20 cellular contexts compared by ENCODE assay signal in the genomic region with DNA sequence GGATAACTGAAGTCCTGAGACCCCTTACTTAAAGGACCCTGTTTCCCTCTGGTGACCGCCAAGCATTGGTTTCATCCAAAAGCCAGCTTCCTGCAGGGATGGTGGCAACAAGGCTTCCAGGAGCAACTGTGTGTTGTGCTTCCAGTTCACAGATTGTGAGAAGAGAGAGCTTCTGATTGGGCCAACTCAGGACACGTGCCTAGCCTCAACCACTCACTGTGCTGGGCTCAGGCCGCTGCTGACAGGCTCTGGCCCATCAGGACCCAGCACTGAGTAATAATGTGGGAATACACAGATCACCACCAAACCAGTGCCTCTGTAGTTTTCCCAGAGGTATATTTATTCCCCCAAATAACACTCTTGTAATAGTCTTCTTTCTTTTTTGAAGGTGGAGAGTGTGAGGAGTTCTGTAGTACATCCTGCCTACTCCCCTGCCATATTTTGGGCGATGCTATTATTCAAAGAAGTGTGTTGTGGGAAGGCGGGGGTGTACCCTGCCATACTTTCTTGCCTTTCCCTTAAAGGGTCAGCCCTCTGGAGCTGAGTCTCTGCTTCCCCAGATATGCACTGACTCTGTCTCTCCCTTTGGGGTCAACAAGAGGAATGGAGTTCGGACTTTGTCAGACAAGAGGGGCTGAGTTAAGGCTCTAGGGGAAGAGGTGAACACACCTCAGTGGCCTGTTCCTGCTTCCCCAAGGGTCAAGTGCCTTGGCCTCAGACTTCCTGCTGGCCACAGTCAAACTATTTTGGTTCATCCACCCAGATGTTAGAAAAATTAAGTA. TPM values are rescaled to one million over a fixed set of nuclear protein-coding genes. Genes with fewer than 3 reads are reported as not detected.
DNase-seq lines count a peak whose midpoint lies in the region; ATAC-seq, FAIRE-seq and TF ChIP-seq lines count a peak whose summit lies in the region.
"Had no signal": no experiment of that assay in that cellular context is flagged by ENCODE, and none has a peak within 500 bp of the region (broad histone marks: within the 10 kb centered on the region; RNA-seq: fewer than 3 reads in every experiment).

No MANE protein-coding gene starts in this region.

- no peak for TF ChIP-seq RAD21 in HepG2 (CRISPR knock-in tag; IDR thresholded peaks at IDR 0.05)

- TF ChIP-seq EP300 in HepG2 (IDR thresholded peaks at IDR 0.05; ENCODE audit: low read depth in 2 of 2, low read length in 2 of 2) (no peak), HepG2 (CRISPR knock-in tag; IDR thresholded peaks at IDR 0.05; ENCODE audit: borderline replicate concordance) (no peak)

- no TSS peak for BruUV-seq in HepG2 (replicated peaks; lab: Mats Ljungman, UMichigan)

- H3K9ac ChIP-seq in HepG2 (ENCODE audit: insufficient read depth, low read depth, low read length): no peak overlapping the region

- FAIRE-seq in HepG2 (lab: Jason Lieb, UNC): no peak
- FAIRE-seq: small intestine had no signal

- no peaks in the 10 kb centered on the region for H3K9me3 Mint-ChIP-seq in activated naive CD4-positive, alpha-beta T cell treated with anti-CD3 and anti-CD28 coated beads, Interleukin-2, amount 50 U/mL, for 72 hours
- H3K9me3 Mint-ChIP-seq: activated T-cell treated with anti-CD3 and anti-CD28 coated beads, Interleukin-2, amount 50 U/mL, for 4 hours; HFFc6 had no signal

- H3K27me3 ChIP-seq in HepG2 (ENCODE audit: control insufficient read depth in 1 of 2, insufficient read depth in 2 of 2, low read length in 2 of 2) (0 out of 5 replicates have a peak, but pooled peaks cover 1 to 3% of the 10 kb centered on the region in 2 experiments), right lobe of liver (no peaks in the 10 kb centered on the region), lower lobe of right lung (ENCODE audit: low read depth) (no peaks in the 10 kb centered on the region), vagina (no peaks in the 10 kb centered on the region)
- H3K27me3 ChIP-seq: body of pancreas, ovary had no signal

- H3K27ac ChIP-seq in HepG2 (ENCODE audit: extremely low read length, insufficient read depth, low read length) (no peak overlapping the region), right lobe of liver (no peak overlapping the region), lower lobe of right lung (peak overlapping the region; percentile 58), vagina (no peak overlapping the region)
- H3K27ac ChIP-seq: body of pancreas, ovary had no signal

- H4K20me1 ChIP-seq in HepG2 (ENCODE audit: insufficient read depth, low read length): no peaks in the 10 kb centered on the region

- H3K4me2 ChIP-seq in HepG2 (ENCODE audit: low read depth, low read length): no peak overlapping the region

- no peak for TF ChIP-seq POLR2A in HepG2 (IDR thresholded peaks at IDR 0.05; ENCODE audit: insufficient read depth in 1 of 2, low read depth in 2 of 2, low read length in 2 of 2)
- no peak for TF ChIP-seq POLR2A in right lobe of liver (IDR thresholded peaks at IDR 0.05)
- no peak for TF ChIP-seq POLR2A in vagina (IDR thresholded peaks at IDR 0.05)

- 34% methylated on average over 6 of the region's 6 CpGs for WGBS in HepG2 (ENCODE audit: low lambda C conversion rate)
- 81% methylated on average over 5 of the region's 6 CpGs for WGBS in right lobe of liver (ENCODE audit: insufficient coverage, low coverage, low lambda C conversion rate, missing lambda C conversion rate)

- peaks cover 17 to 70% of the 10 kb centered on the region in 2 donors for H3K36me3 Mint-ChIP-seq in activated naive CD4-positive, alpha-beta T cell treated with anti-CD3 and anti-CD28 coated beads, Interleukin-2, amount 50 U/mL, for 72 hours

- H3K36me3 ChIP-seq in HepG2 (replicated peaks in 1 of 2; ENCODE audit: control insufficient read depth in 1 of 2, insufficient read depth in 2 of 2, low read length in 2 of 2) (no peaks in the 10 kb centered on the region), right lobe of liver (no peaks in the 10 kb centered on the region), lower lobe of right lung (no peaks in the 10 kb centered on the region), vagina (no peaks in the 10 kb centered on the region)
- H3K36me3 ChIP-seq: ovary had no signal

- H3K4me3 ChIP-seq in HepG2 (replicated peaks in 1 of 3; ENCODE audit: insufficient read depth in 1 of 3, low read depth in 2 of 3, low read length in 3 of 3) (no peak overlapping the region), right lobe of liver (no peak overlapping the region), lower lobe of right lung (no peak overlapping the region), vagina (no peak overlapping the region)
- H3K4me3 ChIP-seq: body of pancreas, ovary had no signal

- POLR2A ChIA-PET in HepG2 (lab: Yijun Ruan, JAX): no interaction called here

- CTCF ChIA-PET in HepG2 (lab: Yijun Ruan, JAX; ENCODE audit: low intra/inter-chr PET ratio, low total read pairs): no interaction called here

- H3K79me2 ChIP-seq in HepG2 (ENCODE audit: insufficient read depth, low read length): no peaks in the 10 kb centered on the region

- intact Hi-C loops in HepG2 (cut with micrococcal nuclease; ENCODE audit: unreplicated experiment): no loop called here
- intact Hi-C loops in right lobe of liver (cut with DNase I): no loop called here
- intact Hi-C loops in lower lobe of right lung (cut with DNase I): no loop called here
- intact Hi-C loops in vagina (cut with DNase I): no loop called here

- DNase-seq in HepG2 (ENCODE audit: low spot score) (no peak), right lobe of liver (no peak), lower lobe of right lung (no peak), vagina (ENCODE audit: extremely low spot score in 2 of 2) (peak; percentile 47 to 67), GM20000 (ENCODE audit: low spot score) (no peak)
- DNase-seq in activated naive CD4-positive, alpha-beta T cell treated with anti-CD3 and anti-CD28 coated beads, Interleukin-2, amount 50 U/mL, for 72 hours (ENCODE audit: low spot score in 2 of 2): no peak
- DNase-seq: activated T-cell treated with anti-CD3 and anti-CD28 coated beads, Interleukin-2, amount 50 U/mL, for 4 hours; body of pancreas; DMS153; effector memory CD4-positive, alpha-beta T cell; HFFc6; Karpas-422; NCI-H1417 treated with DMSO at 0.1 percent for 48 hours; NCI-H446 treated with DMSO at 0.1 percent for 48 hours; ovary; small intestine had no signal

- no peaks in the 10 kb centered on the region for H3K9me3 ChIP-seq in HepG2 (ENCODE audit: low read length)
- H3K9me3 ChIP-seq in right lobe of liver: no peaks in the 10 kb centered on the region
- H3K9me3 ChIP-seq in lower lobe of right lung: no peaks in the 10 kb centered on the region
- no peaks in the 10 kb centered on the region for H3K9me3 ChIP-seq in vagina
- H3K9me3 ChIP-seq: body of pancreas, ovary had no signal

- no peak for ATAC-seq in HepG2
- ATAC-seq in right lobe of liver: no peak
- ATAC-seq in activated naive CD4-positive, alpha-beta T cell treated with anti-CD3 and anti-CD28 coated beads, Interleukin-2, amount 50 U/mL, for 72 hours: no peak
- no peak for ATAC-seq in lower lobe of right lung
- no peak for ATAC-seq in HG03108 (IDR thresholded peaks at IDR 0.05; ENCODE audit: unreplicated experiment)
- ATAC-seq in GM18520 (IDR thresholded peaks at IDR 0.05; ENCODE audit: unreplicated experiment): no peak
- ATAC-seq: body of pancreas, SK-N-SH treated with all-trans-retinoic acid at 6 μM for 48 hours had no signal

- H2AFZ ChIP-seq in HepG2 (ENCODE audit: low read length): no peak overlapping the region

- H3K27ac Mint-ChIP-seq in activated naive CD4-positive, alpha-beta T cell treated with anti-CD3 and anti-CD28 coated beads, Interleukin-2, amount 50 U/mL, for 72 hours: peak overlapping the region; percentile 76 to 80
- H3K27ac Mint-ChIP-seq: HFFc6 had no signal

- in situ Hi-C loops in HepG2 (cut with HindIII; ENCODE audit: extremely low pct_ligation_motif_present, low pct_unique_long_range_greater_than_20kb): no loop called here

- TF ChIP-seq CTCF in HepG2 (CRISPR knock-in tag; IDR thresholded peaks at IDR 0.05) (no peak), right lobe of liver (IDR thresholded peaks at IDR 0.05) (no peak), lower lobe of right lung (IDR thresholded peaks at IDR 0.05) (no peak), vagina (IDR thresholded peaks at IDR 0.05) (no peak), GM20000 (IDR thresholded peaks at IDR 0.05; ENCODE audit: extremely low read depth, missing control alignments) (no peak)

- peaks cover 14% of the 10 kb centered on the region for H3K4me1 ChIP-seq in HepG2 (ENCODE audit: insufficient read depth, low read length)
- no peaks in the 10 kb centered on the region for H3K4me1 ChIP-seq in right lobe of liver
- H3K4me1 ChIP-seq in lower lobe of right lung: peaks cover 53% of the 10 kb centered on the region
- peaks cover 11% of the 10 kb centered on the region for H3K4me1 ChIP-seq in vagina

RNA-seq across cellular contexts. Expression of a gene that starts 23.2 kb away (rescaled TPM):
- 0.02 TPM in 1 of 2 replicates, not detected in the other for total RNA-seq in HepG2 (2016; rRNA removed; fragmentation: Illumina TruSeq; extraction: Trizol)
- not detected in 2 replicates for total RNA-seq in HepG2 (2016; cell fraction: cytosol; rRNA removed; fragmentation: Illumina TruSeq; extraction: Trizol; ENCODE audit: low read depth)
- 0.04 TPM in 1 of 2 replicates, not detected in the other for total RNA-seq in HepG2 (2016; cell fraction: insoluble cytoplasmic fraction; rRNA removed; fragmentation: Illumina TruSeq; extraction: Trizol)
- 0.03 TPM in 1 of 2 replicates, not detected in the other for total RNA-seq in HepG2 (2016; cell fraction: membrane; rRNA removed; fragmentation: Illumina TruSeq; extraction: Trizol)
- total RNA-seq in HepG2 (2016; cell fraction: nucleus; rRNA removed; fragmentation: Illumina TruSeq; extraction: Trizol): not detected in 2 replicates
- polyA plus RNA-seq in HepG2 (2011; rRNA removed): 0.09 and 0.11 TPM in 2 replicates
- polyA plus RNA-seq in HepG2 (2011; cell fraction: cytosol; rRNA removed): 0.05 and 0.08 TPM in 2 replicates
- 0.06 and 0.07 TPM in 2 replicates for polyA plus RNA-seq in HepG2 (2011; cell fraction: nucleus; rRNA removed)
- polyA plus RNA-seq in HepG2 (2012): 0.05 and 0.11 TPM in 2 replicates
- polyA plus RNA-seq in HepG2 (2016; cell fraction: cytosol; fragmentation: Illumina TruSeq; extraction: Trizol; ENCODE audit: low read depth): not detected in 2 replicates
- not detected in 2 replicates for polyA plus RNA-seq in HepG2 (2016; cell fraction: insoluble cytoplasmic fraction; fragmentation: Illumina TruSeq; extraction: Trizol; ENCODE audit: low read depth)
- polyA plus RNA-seq in HepG2 (2016; cell fraction: membrane; fragmentation: Illumina TruSeq; extraction: Trizol; ENCODE audit: low read depth): not detected in 2 replicates
- not detected in 2 replicates for polyA plus RNA-seq in HepG2 (2016; cell fraction: nucleus; fragmentation: Illumina TruSeq; extraction: Trizol; ENCODE audit: insufficient read depth, low read depth)
- 0.12 and 0.21 TPM in 2 replicates for polyA minus RNA-seq in HepG2 (2011; rRNA and poly(A)+ RNA removed; ENCODE audit: low replicate concordance)
- not detected in 2 replicates for polyA minus RNA-seq in HepG2 (2011; cell fraction: cytosol; rRNA and poly(A)+ RNA removed)
- 0.13 TPM in 1 of 2 replicates, not detected in the other for polyA minus RNA-seq in HepG2 (2011; cell fraction: nucleus; rRNA and poly(A)+ RNA removed)
- total RNA-seq in right lobe of liver: 1 to 10 TPM in 5 of 6 experiments, under 1 TPM in 1; 0.62 to 4.0 (median 2.3) TPM
- total RNA-seq in activated naive CD4-positive, alpha-beta T cell treated with anti-CD3 and anti-CD28 coated beads, Interleukin-2, amount 50 U/mL, for 72 hours: 10 to 100 TPM; 45.5 to 80.4 TPM
- 13.0 TPM for total RNA-seq in lower lobe of right lung
- total RNA-seq in vagina: 6.4 TPM
- total RNA-seq: fibroblast of villous mesenchyme, HFFc6 had no signal

Comparison
In these comparisons a context has a peak if more than half of its experiments do, and no peak if none do; other contexts are left out.
1. DNase-seq: peak in vagina (2 of 2); none in HepG2 (single experiment), right lobe of liver (0 of 3), activated naive CD4-positive, alpha-beta T cell treated with anti-CD3 and anti-CD28 coated beads, Interleukin-2, amount 50 U/mL, for 72 hours (0 of 2), lower lobe of right lung (single experiment) and GM20000 (single experiment).